In the genomic region with DNA sequence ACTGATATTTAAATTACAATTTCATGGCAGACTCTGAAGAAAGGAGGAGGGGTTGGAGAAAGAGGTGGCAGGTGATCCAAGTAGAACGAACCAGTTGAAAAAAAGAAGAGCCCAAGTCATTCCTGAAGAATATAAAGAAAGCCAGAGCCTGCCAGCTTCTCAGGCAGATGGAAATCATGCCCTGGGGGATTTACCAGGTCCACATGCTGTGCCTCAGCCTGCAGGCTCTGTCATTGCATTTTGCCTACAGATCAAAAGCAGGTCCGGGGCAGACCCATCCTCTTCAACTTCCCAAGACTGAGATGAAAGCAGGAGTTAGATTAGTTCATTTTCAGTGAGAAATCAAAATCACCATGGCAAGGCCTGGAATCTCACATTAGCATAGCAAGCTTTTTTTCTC, we compare ENCODE assay signal across 15 cellular contexts. TPM values are rescaled to one million over a fixed set of nuclear protein-coding genes. Genes with fewer than 3 reads are reported as not detected.
A peak's percentile ranks its signal among the peaks of the same experiment; 100 is the strongest.
DNase-seq lines count a peak whose midpoint lies in the region; TF ChIP-seq lines count a peak whose summit lies in the region.
"Had no signal": no experiment of that assay in that cellular context is flagged by ENCODE, and none has a peak within 500 bp of the region (broad histone marks: within the 10 kb centered on the region; RNA-seq: fewer than 3 reads in every experiment).

No MANE protein-coding gene starts in this region.

- H4K12ac ChIP-seq in trophoblast cell (ENCODE audit: low read depth, low read length), result no peak overlapping the region

- no peak overlapping the region for H3K9ac ChIP-seq in trophoblast cell (ENCODE audit: low read length)
- H3K9ac ChIP-seq: BLaER1 treated with 17β-estradiol and CSF1 and Interleukin-3, amounts not matched to agents 10 nM and 100 nM had no signal

- H4K8ac ChIP-seq in trophoblast cell (ENCODE audit: low read depth, low read length), result no peak overlapping the region

- H3K4me3 ChIP-seq in BE2C (ENCODE audit: low read depth, low read length), result no peak overlapping the region
- H3K4me3 ChIP-seq in trophoblast cell (ENCODE audit: low read depth, low read length), result no peak overlapping the region
- H3K4me3 ChIP-seq: BLaER1 treated with 17β-estradiol and CSF1 and Interleukin-3, amounts not matched to agents 10 nM and 100 nM; GM23338 had no signal

- H3K79me2 ChIP-seq in trophoblast cell (ENCODE audit: control insufficient read depth, insufficient read depth, low read length, poor library complexity), result no peaks in the 10 kb centered on the region

- no peak overlapping the region for H3K18ac ChIP-seq in trophoblast cell (ENCODE audit: low read length)

- peak overlapping the region; percentile 59 for H2BK12ac ChIP-seq in trophoblast cell (ENCODE audit: low read length)

- no peak overlapping the region for H2BK120ac ChIP-seq in trophoblast cell (ENCODE audit: insufficient read depth, low read length, poor library complexity)

- no peak overlapping the region for H3K4ac ChIP-seq in trophoblast cell (ENCODE audit: low read depth, low read length)

- H3K27me3 ChIP-seq in BE2C (no peaks in the 10 kb centered on the region), trophoblast cell (ENCODE audit: insufficient read depth, low read length) (no peaks in the 10 kb centered on the region)
- H3K27me3 ChIP-seq: BLaER1 treated with 17β-estradiol and CSF1 and Interleukin-3, amounts not matched to agents 10 nM and 100 nM had no signal

- H3K4me1 ChIP-seq in BE2C (no peaks in the 10 kb centered on the region; the same call in 1 of the 2 replicates), trophoblast cell (ENCODE audit: control insufficient read depth in 1 of 2, insufficient read depth in 2 of 2, low read length in 2 of 2) (peaks cover 6 to 11% of the 10 kb centered on the region in 2 experiments)
- H3K4me1 ChIP-seq: BLaER1 treated with 17β-estradiol and CSF1 and Interleukin-3, amounts not matched to agents 10 nM and 100 nM had no signal

- H3K23ac ChIP-seq in trophoblast cell (ENCODE audit: low read length), result no peak overlapping the region

- no CpG with 5 or more reads among the region's 2 CpGs for WGBS in trophoblast cell (ENCODE audit: extremely low coverage, insufficient coverage, insufficient read length)

- H3K4me2 ChIP-seq in trophoblast cell (ENCODE audit: low read length), result no peak overlapping the region
- H3K4me2 ChIP-seq: BLaER1 treated with 17β-estradiol and CSF1 and Interleukin-3, amounts not matched to agents 10 nM and 100 nM; GM23338 had no signal

- H3K14ac ChIP-seq in trophoblast cell (ENCODE audit: low read length), result no peak overlapping the region

- H2BK5ac ChIP-seq in trophoblast cell (ENCODE audit: low read depth, low read length, poor library complexity), result peak overlapping the region; percentile 30

- TF ChIP-seq CTCF in BE2C (IDR thresholded peaks at IDR 0.05; ENCODE audit: low read depth, low read length), result no peak

- peak overlapping the region; percentile 68 for H4K91ac ChIP-seq in trophoblast cell (ENCODE audit: low read depth, low read length)

- no peaks in the 10 kb centered on the region for H3K36me3 ChIP-seq in BE2C
- H3K36me3 ChIP-seq in trophoblast cell (ENCODE audit: control insufficient read depth in 1 of 2, insufficient read depth in 2 of 2, low read length in 2 of 2), result no peaks in the 10 kb centered on the region
- H3K36me3 ChIP-seq: BLaER1 treated with 17β-estradiol and CSF1 and Interleukin-3, amounts not matched to agents 10 nM and 100 nM had no signal

- no peak overlapping the region for H2AK5ac ChIP-seq in trophoblast cell (ENCODE audit: low read length)

- H3K9me3 ChIP-seq in BE2C, result peaks cover 3% of the 10 kb centered on the region
- peaks cover 11% of the 10 kb centered on the region for H3K9me3 ChIP-seq in trophoblast cell (ENCODE audit: insufficient read depth, low read depth, low read length)

- H3K79me1 ChIP-seq in trophoblast cell (ENCODE audit: low read length), result peaks cover 10% of the 10 kb centered on the region

- DNase-seq in BE2C, result peak; percentile 48
- DNase-seq in NCI-H1694 (lab: John Stamatoyannopoulos, UW), result peak; percentile 53
- DNase-seq in NCI-H69 (lab: John Stamatoyannopoulos, UW), result peak; percentile 54
- DNase-seq in trophoblast cell, result peak; percentile 66 to 78
- no peak for DNase-seq in dedifferentiated amniotic fluid mesenchymal stem cell (ENCODE audit: extremely low spot score)
- DNase-seq in SHP77 treated with DMSO at 0.1 percent for 48 hours (lab: John Stamatoyannopoulos, UW), result no peak
- no peak for DNase-seq in NCI-H187 treated with DMSO at 0.1 percent for 48 hours (lab: John Stamatoyannopoulos, UW)
- DNase-seq: 8988T; Calu3; CD8-positive, alpha-beta T cell; GDM1; HCEC 1CT; IMR-90 had no signal

- H2AFZ ChIP-seq in trophoblast cell (ENCODE audit: insufficient read depth, low read length, poor library complexity), result no peak overlapping the region
- H2AFZ ChIP-seq: GM23338 had no signal

- H3K27ac ChIP-seq in trophoblast cell (ENCODE audit: low read depth, low read length), result peak overlapping the region; percentile 37
- H3K27ac ChIP-seq: BLaER1 treated with 17β-estradiol and CSF1 and Interleukin-3, amounts not matched to agents 10 nM and 100 nM had no signal

RNA-seq across cellular contexts. Expression of a gene that starts 48.5 kb away (rescaled TPM):
- 2.1 TPM for polyA plus RNA-seq in BE2C (2012; ENCODE audit: insufficient read depth, insufficient read length, low read depth)
- 7.6 and 8.4 TPM in 2 replicates for polyA plus RNA-seq in trophoblast cell (2013)

Comparison
In these comparisons a context has a peak if more than half of its experiments do, and no peak if none do; other contexts are left out.
1. DNase-seq: peak in BE2C (single experiment), NCI-H1694 (single experiment), NCI-H69 (single experiment) and trophoblast cell (2 of 2); none in dedifferentiated amniotic fluid mesenchymal stem cell (single experiment), SHP77 treated with DMSO at 0.1 percent for 48 hours (single experiment) and NCI-H187 treated with DMSO at 0.1 percent for 48 hours (single experiment).